In the genomic region with DNA sequence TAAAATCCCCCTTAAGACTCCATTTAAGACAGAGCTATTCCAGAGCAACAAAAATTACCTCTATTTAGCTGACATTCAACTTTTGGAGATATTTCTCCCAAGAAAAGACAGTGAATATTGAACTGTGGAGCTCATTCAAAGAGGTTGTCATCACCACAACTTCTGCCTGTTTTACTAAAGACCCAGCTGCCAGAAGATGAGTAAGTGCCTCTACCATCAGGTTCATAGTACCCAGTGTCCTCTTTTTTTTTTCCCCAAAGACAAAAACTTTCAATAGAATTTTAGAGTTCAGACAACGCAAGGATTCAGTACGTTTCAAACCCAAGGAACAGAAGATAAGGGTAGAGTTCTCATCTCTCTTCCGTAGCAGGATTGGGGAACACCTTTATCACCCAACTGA, we compare ENCODE assay signal across 16 cellular contexts.
"Had no signal": no experiment of that assay in that cellular context is flagged by ENCODE, and none has a peak within 500 bp of the region (broad histone marks: within the 10 kb centered on the region; RNA-seq: fewer than 3 reads in every experiment).

No MANE protein-coding gene starts in this region.

- H3K27me3 Mint-ChIP-seq: activated naive CD4-positive, alpha-beta T cell treated with anti-CD3 and anti-CD28 coated beads, Interleukin-2, amount 50 U/mL, for 24 hours; stimulated activated naive CD8-positive, alpha-beta T cell treated with anti-CD3 and anti-CD28 coated beads, Interleukin-15, amount 100 ng/mL, for 72 hours had no signal

- H3K9me3 Mint-ChIP-seq: activated naive CD4-positive, alpha-beta T cell treated with anti-CD3 and anti-CD28 coated beads, Interleukin-2, amount 50 U/mL, for 24 hours; stimulated activated naive CD8-positive, alpha-beta T cell treated with anti-CD3 and anti-CD28 coated beads, Interleukin-15, amount 100 ng/mL, for 72 hours had no signal

- H3K36me3 Mint-ChIP-seq: activated naive CD4-positive, alpha-beta T cell treated with anti-CD3 and anti-CD28 coated beads, Interleukin-2, amount 50 U/mL, for 24 hours had no signal

- H3K27ac ChIP-seq: gastrocnemius medialis, sigmoid colon, thoracic aorta, vagina had no signal

- H3K4me1 Mint-ChIP-seq: activated naive CD4-positive, alpha-beta T cell treated with anti-CD3 and anti-CD28 coated beads, Interleukin-2, amount 50 U/mL, for 24 hours; stimulated activated naive CD8-positive, alpha-beta T cell treated with anti-CD3 and anti-CD28 coated beads, Interleukin-15, amount 100 ng/mL, for 72 hours had no signal

- ATAC-seq: activated CD4-positive, CD25-positive, alpha-beta regulatory T cell treated with anti-CD3 and anti-CD28 coated beads, Interleukin-2, amount 50 U/mL, for 24 hours; left ventricle myocardium superior; stimulated activated naive CD8-positive, alpha-beta T cell treated with anti-CD3 and anti-CD28 coated beads, Interleukin-15, amount 100 ng/mL, for 72 hours had no signal

- H3K36me3 ChIP-seq: gastrocnemius medialis, sigmoid colon, thoracic aorta, vagina had no signal

- H3K4me3 Mint-ChIP-seq: activated naive CD4-positive, alpha-beta T cell treated with anti-CD3 and anti-CD28 coated beads, Interleukin-2, amount 50 U/mL, for 24 hours; stimulated activated naive CD8-positive, alpha-beta T cell treated with anti-CD3 and anti-CD28 coated beads, Interleukin-15, amount 100 ng/mL, for 72 hours had no signal

- H3K4me1 ChIP-seq: gastrocnemius medialis had no signal

- H3K4me3 ChIP-seq: gastrocnemius medialis, sigmoid colon, thoracic aorta, vagina had no signal

- H3K27ac Mint-ChIP-seq: activated naive CD4-positive, alpha-beta T cell treated with anti-CD3 and anti-CD28 coated beads, Interleukin-2, amount 50 U/mL, for 24 hours; stimulated activated naive CD8-positive, alpha-beta T cell treated with anti-CD3 and anti-CD28 coated beads, Interleukin-15, amount 100 ng/mL, for 72 hours had no signal

- H3K27me3 ChIP-seq: gastrocnemius medialis, sigmoid colon, vagina had no signal

- FAIRE-seq: colon, endothelial cell of umbilical vein, kidney had no signal

- DNase-seq: activated T-cell treated with anti-CD3 and anti-CD28 coated beads, Interleukin-2, amount 50 U/mL, for 1 hour; amniotic stem cell; kidney; left ventricle myocardium superior; mesendoderm; sigmoid colon; stimulated activated CD4-positive, alpha-beta T cell treated with anti-CD3 and anti-CD28 coated beads, Interleukin-15, amount 100 ng/mL, for 24 hours; stimulated activated CD4-positive, alpha-beta T cell treated with anti-CD3 and anti-CD28 coated beads, Interleukin-4, amount 100 ng/mL, for 24 hours; stimulated activated naive CD8-positive, alpha-beta T cell treated with anti-CD3 and anti-CD28 coated beads, Interleukin-15, amount 100 ng/mL, for 72 hours had no signal

- H3K9me3 ChIP-seq: gastrocnemius medialis, sigmoid colon, thoracic aorta, vagina had no signal
